8 cellular contexts compared by ENCODE assay signal in the genomic region with DNA sequence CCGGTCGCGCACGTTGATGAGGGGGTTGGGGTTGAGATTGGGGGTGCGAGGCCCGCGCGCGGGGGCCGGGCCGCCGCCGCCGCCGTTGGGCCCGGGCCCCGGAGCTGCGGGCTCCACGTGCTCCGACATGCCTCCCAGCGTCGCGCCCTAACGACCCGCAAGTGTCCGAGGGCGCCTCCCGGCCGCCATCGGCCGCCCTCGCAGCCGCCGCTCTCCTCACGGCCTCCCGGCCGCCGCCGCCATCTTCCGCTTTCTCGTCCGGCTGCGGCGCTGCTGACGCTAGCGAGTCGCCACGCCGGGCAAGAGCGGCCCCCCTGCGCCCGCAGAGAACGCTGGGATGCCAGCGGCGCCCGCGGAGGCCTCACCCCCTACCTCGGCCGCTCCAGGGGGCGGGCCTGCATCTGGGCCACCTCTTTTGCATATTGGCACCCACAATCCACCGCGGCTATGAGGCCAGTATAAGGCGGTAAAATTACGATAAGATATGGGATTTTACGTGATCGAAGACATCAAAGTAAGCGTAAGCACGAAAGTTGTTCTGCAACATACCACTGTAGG. TPM values are rescaled to one million over a fixed set of nuclear protein-coding genes. Genes with fewer than 3 reads are reported as not detected.
DNase-seq lines count a peak whose midpoint lies in the region; ATAC-seq and TF ChIP-seq lines count a peak whose summit lies in the region.

Gene TMEM259, minus strand, starts transcription at position 256 of the 558 bp plus-strand sequence. Its CDS starts 127 bp downstream, at position 129.

- peak within 1 kb of the TSS; percentile 88 to 94 for H3K4me3 Mint-ChIP-seq in CD14-positive monocyte

- H3K27me3 Mint-ChIP-seq in CD14-positive monocyte (ENCODE audit: low read depth in 3 of 3) = no peaks in the 10 kb centered on the region

- H3K4me3 ChIP-seq in coronary artery = peak within 1 kb of the TSS; percentile 98

- ATAC-seq in GM19395 (IDR thresholded peaks at IDR 0.05; ENCODE audit: unreplicated experiment) = peak; percentile 66
- peak; percentile 69 for ATAC-seq in HG03558 (IDR thresholded peaks at IDR 0.05; ENCODE audit: extremely low read depth, unreplicated experiment)
- peak; percentile 88 for ATAC-seq in left lobe of liver

- peak; percentile 97 for DNase-seq in CD14-positive monocyte (ENCODE audit: low spot score)
- peak; percentile 77 for DNase-seq in NCI-H748 treated with DMSO at 0.1 percent for 48 hours (lab: John Stamatoyannopoulos, UW)
- DNase-seq in activated CD4-positive, alpha-beta T cell treated with anti-CD3 and anti-CD28 coated beads, Interleukin-2, amount 50 U/mL, for 1 hour = peak; percentile 97
- peak; percentile 97 for DNase-seq in coronary artery (ENCODE audit: low spot score)
- DNase-seq in left lobe of liver (ENCODE audit: low spot score) = peak; percentile 97
- DNase-seq in stimulated activated CD4-positive, alpha-beta T cell treated with anti-CD3 and anti-CD28 coated beads, Interleukin-2, amount 100 ng/mL, for 24 hours = peak; percentile 97

- H3K36me3 Mint-ChIP-seq in CD14-positive monocyte = peaks cover 2 to 16% of the 10 kb centered on the region in 2 donors

- H3K4me1 Mint-ChIP-seq in CD14-positive monocyte = peaks cover 46% of the 10 kb centered on the region

- peak within 1 kb of the TSS; percentile 95 to 99 (median 98) for H3K27ac Mint-ChIP-seq in CD14-positive monocyte

- H3K9me3 Mint-ChIP-seq in CD14-positive monocyte = no peaks in the 10 kb centered on the region

- intact Hi-C loops in CD14-positive monocyte (cut with micrococcal nuclease) = loop anchor here in 1 of 2 donors (2.0 to 10.0 kb wide), 3 partner anchors 20 to 84 kb away; partner anchors contain the start of genes ABCA7, ARHGAP45 and GPX4

- TF ChIP-seq CTCF in CD14-positive monocyte (IDR thresholded peaks at IDR 0.05) (no peak), coronary artery (IDR thresholded peaks at IDR 0.05) (no peak)

- H3K27ac ChIP-seq in coronary artery = peak within 1 kb of the TSS; percentile 88 to 94

RNA-seq across cellular contexts. Expression of gene TMEM259, which starts in this region (rescaled TPM):
- polyA plus RNA-seq in CD14-positive monocyte = 10 to 100 TPM; 37.4 to 45.0 TPM
- 117 TPM for total RNA-seq in left lobe of liver

Comparison
In these comparisons a context has a peak if more than half of its experiments do, and no peak if none do; other contexts are left out.
1. Peak in every context shown above with its lines: DNase-seq, ATAC-seq, H3K4me3 ChIP-seq and H3K27ac ChIP-seq.